ENCODE assay signal across 12 cellular contexts in genomic region chr12:50083301-50083700, GRCh38. TPM values are rescaled to one million over a fixed set of nuclear protein-coding genes. Genes with fewer than 3 reads are reported as not detected.
DNase-seq lines count a peak whose midpoint lies in the region; ATAC-seq and TF ChIP-seq lines count a peak whose summit lies in the region.
"Had no signal": no experiment of that assay in that cellular context is flagged by ENCODE, and none has a peak within 500 bp of the region (broad histone marks: within the 10 kb centered on the region; RNA-seq: fewer than 3 reads in every experiment).

No MANE protein-coding gene starts in this region.

- peak overlapping the region; percentile 89 for H3K27ac Mint-ChIP-seq in activated CD4-positive, alpha-beta T cell treated with anti-CD3 and anti-CD28 coated beads for 36 hours
- H3K27ac Mint-ChIP-seq in endothelial cell (ENCODE audit: unreplicated experiment) (peak overlapping the region; percentile 57), progenitor cell of endocrine pancreas (peak overlapping the region; percentile 23)

- H3K27me3 Mint-ChIP-seq in activated CD4-positive, alpha-beta T cell treated with anti-CD3 and anti-CD28 coated beads for 36 hours = no peaks in the 10 kb centered on the region
- H3K27me3 Mint-ChIP-seq in endothelial cell (ENCODE audit: unreplicated experiment) (peaks cover 8% of the 10 kb centered on the region), progenitor cell of endocrine pancreas (peaks cover 11% of the 10 kb centered on the region)

- H3K9me3 Mint-ChIP-seq in activated CD4-positive, alpha-beta T cell treated with anti-CD3 and anti-CD28 coated beads for 36 hours (ENCODE audit: low read depth) = no peaks in the 10 kb centered on the region
- H3K9me3 Mint-ChIP-seq in endothelial cell (ENCODE audit: unreplicated experiment) = no peaks in the 10 kb centered on the region
- H3K9me3 Mint-ChIP-seq in progenitor cell of endocrine pancreas (ENCODE audit: low read depth) = no peaks in the 10 kb centered on the region

- intact Hi-C loops in activated CD4-positive, alpha-beta T cell treated with anti-CD3 and anti-CD28 coated beads for 36 hours (cut with DNase I, micrococcal nuclease) = loop anchor here in 1 of 2 experiments (10.0 kb wide), 1 partner anchor 232 kb away; no protein-coding TSS in a partner anchor

- H3K36me3 Mint-ChIP-seq in activated CD4-positive, alpha-beta T cell treated with anti-CD3 and anti-CD28 coated beads for 36 hours (ENCODE audit: low read depth) = peaks cover 5% of the 10 kb centered on the region
- H3K36me3 Mint-ChIP-seq in endothelial cell (ENCODE audit: low read depth, unreplicated experiment) (peaks cover 4% of the 10 kb centered on the region), progenitor cell of endocrine pancreas (ENCODE audit: insufficient read depth) (peaks cover 6% of the 10 kb centered on the region)

- POLR2A ChIA-PET in activated CD4-positive, alpha-beta T cell treated with anti-CD3 and anti-CD28 coated beads for 36 hours (lab: Charles Lee) = interaction anchor here (0.5 to 1.0 kb wide), 2 partner anchors 30 to 31 kb away, joined by 3 read pairs; no protein-coding TSS in a partner anchor
- POLR2A ChIA-PET in RWPE1 (lab: Yijun Ruan, JAX; ENCODE audit: low non-redundant PET) = no interaction called here

- CTCF ChIA-PET in activated CD4-positive, alpha-beta T cell treated with anti-CD3 and anti-CD28 coated beads for 36 hours (lab: Charles Lee) = interaction anchor here (0.7 to 4.4 kb wide), 9 partner anchors 9 to 116 kb away, joined by 3 to 38 read pairs (median 5); partner anchors contain the start of gene COX14
- CTCF ChIA-PET in RWPE1 (lab: Yijun Ruan, JAX) = interaction anchor here (0.5 to 4.0 kb wide), 3 partner anchors 9 to 29 kb away, joined by 3 to 24 read pairs (median 4); no protein-coding TSS in a partner anchor

- no peak for ATAC-seq in activated CD4-positive, alpha-beta T cell treated with anti-CD3 and anti-CD28 coated beads for 36 hours

- DNase-seq in activated CD4-positive, alpha-beta T cell treated with anti-CD3 and anti-CD28 coated beads for 36 hours = no peak
- DNase-seq in activated CD4-positive, alpha-beta T cell treated with anti-CD3 and anti-CD28 coated beads for 48 hours = no peak
- DNase-seq in RWPE1 (ENCODE audit: low spot score) = no peak
- no peak for DNase-seq in endothelial cell (ENCODE audit: low spot score)
- DNase-seq in progenitor cell of endocrine pancreas (ENCODE audit: low spot score, unreplicated experiment) = no peak
- DNase-seq in NCI-H187 treated with DMSO at 0.1 percent for 48 hours (lab: John Stamatoyannopoulos, UW) = no peak
- DNase-seq in NCI-H82 (lab: John Stamatoyannopoulos, UW) = no peak
- DNase-seq in CD1c-positive myeloid dendritic cell (ENCODE audit: extremely low spot score) = no peak
- DNase-seq: DMS79 treated with DMSO at 0.1 percent for 48 hours, H7, MM.1S had no signal

- peak overlapping the region; percentile 70 for H3K4me3 Mint-ChIP-seq in activated CD4-positive, alpha-beta T cell treated with anti-CD3 and anti-CD28 coated beads for 36 hours
- H3K4me3 Mint-ChIP-seq in endothelial cell (ENCODE audit: unreplicated experiment) = peak overlapping the region; percentile 88
- peak overlapping the region; percentile 67 for H3K4me3 Mint-ChIP-seq in progenitor cell of endocrine pancreas (ENCODE audit: low read depth)

- H3K4me1 Mint-ChIP-seq in activated CD4-positive, alpha-beta T cell treated with anti-CD3 and anti-CD28 coated beads for 36 hours = peaks cover 32% of the 10 kb centered on the region
- H3K4me1 Mint-ChIP-seq in endothelial cell (ENCODE audit: unreplicated experiment) (peaks cover 14% of the 10 kb centered on the region), progenitor cell of endocrine pancreas (ENCODE audit: low read depth) (peaks cover 14% of the 10 kb centered on the region)

- peak overlapping the region; percentile 44 for H3K27ac ChIP-seq in RWPE1

- TF ChIP-seq CTCF in RWPE1 (conservative IDR thresholded peaks at IDR 0.05; ENCODE audit: low read depth) = no peak
- no peak for TF ChIP-seq CTCF in endothelial cell (IDR thresholded peaks at IDR 0.05; ENCODE audit: unreplicated experiment)
- TF ChIP-seq CTCF in progenitor cell of endocrine pancreas (IDR thresholded peaks at IDR 0.05; ENCODE audit: unreplicated experiment) = no peak

RNA-seq across cellular contexts. Expression of gene SMARCD1, which starts 1.8 kb away (rescaled TPM):
- 10 to 100 TPM; 51.8 to 76.6 TPM for total RNA-seq in activated CD4-positive, alpha-beta T cell treated with anti-CD3 and anti-CD28 coated beads for 36 hours
- total RNA-seq in endothelial cell (ENCODE audit: unreplicated experiment) (101 TPM), progenitor cell of endocrine pancreas (160 and 167 TPM in 2 replicates)

RNA-seq across cellular contexts. Expression of gene GPD1, which starts 20.5 kb away (rescaled TPM):
- total RNA-seq in activated CD4-positive, alpha-beta T cell treated with anti-CD3 and anti-CD28 coated beads for 36 hours = under 1 TPM; 0.25 to 0.37 TPM
- total RNA-seq in endothelial cell (ENCODE audit: unreplicated experiment) (not detected), progenitor cell of endocrine pancreas (2.0 and 2.1 TPM in 2 replicates)
- total RNA-seq: glomerular endothelial cell, H7 had no signal

RNA-seq across cellular contexts. Expression of gene ASIC1, which starts 25.9 kb away (rescaled TPM):
- total RNA-seq in activated CD4-positive, alpha-beta T cell treated with anti-CD3 and anti-CD28 coated beads for 36 hours = 1 to 10 TPM; 7.3 to 8.0 TPM
- total RNA-seq in endothelial cell (ENCODE audit: unreplicated experiment) (1.9 TPM), progenitor cell of endocrine pancreas (5.2 and 5.7 TPM in 2 replicates)

RNA-seq across cellular contexts. Expression of gene COX14, which starts 28.7 kb away (rescaled TPM):
- total RNA-seq in activated CD4-positive, alpha-beta T cell treated with anti-CD3 and anti-CD28 coated beads for 36 hours = 10 to 100 TPM; 26.8 to 44.2 TPM
- total RNA-seq in endothelial cell (ENCODE audit: unreplicated experiment) (36.4 TPM), progenitor cell of endocrine pancreas (25.1 and 30.1 TPM in 2 replicates)

RNA-seq across cellular contexts. Expression of gene RACGAP1, which starts 58.0 kb away (rescaled TPM):
- total RNA-seq in activated CD4-positive, alpha-beta T cell treated with anti-CD3 and anti-CD28 coated beads for 36 hours = 100 to 1,000 TPM in 1 of 2 experiments, 10 to 100 TPM in 1; 99.7 to 118 TPM
- total RNA-seq in endothelial cell (ENCODE audit: unreplicated experiment) (19.5 TPM), progenitor cell of endocrine pancreas (40.0 and 42.1 TPM in 2 replicates)

Comparison
In these comparisons a context has a peak if more than half of its experiments do, and no peak if none do; other contexts are left out.
1. H3K27ac Mint-ChIP-seq: peak in every context shown above with its lines; median percentile 89 in activated CD4-positive, alpha-beta T cell treated with anti-CD3 and anti-CD28 coated beads for 36 hours; 57 in endothelial cell; 23 in progenitor cell of endocrine pancreas.